ENCODE assay signal across 22 cellular contexts in genomic region chr20:8089668-8090067, GRCh38. TPM values are rescaled to one million over a fixed set of nuclear protein-coding genes. Genes with fewer than 3 reads are reported as not detected.
DNase-seq lines count a peak whose midpoint lies in the region; ATAC-seq, FAIRE-seq and TF ChIP-seq lines count a peak whose summit lies in the region.
"Had no signal": no experiment of that assay in that cellular context is flagged by ENCODE, and none has a peak within 500 bp of the region (broad histone marks: within the 10 kb centered on the region; RNA-seq: fewer than 3 reads in every experiment).

No MANE protein-coding gene starts in this region.

- no peaks in the 10 kb centered on the region for H3K79me2 ChIP-seq in hepatocyte

- H2AFZ ChIP-seq in hepatocyte (no peak overlapping the region), neuron (ENCODE audit: low read depth, low read length) (peak overlapping the region; percentile 9)
- H2AFZ ChIP-seq: GM23338 had no signal

- H3K4me1 ChIP-seq in cardiac muscle cell (ENCODE audit: low read depth) (no peaks in the 10 kb centered on the region), heart left ventricle (peaks cover 0 to 13% (median 5%) of the 10 kb centered on the region in 12 donors), hepatocyte (ENCODE audit: insufficient read depth) (peaks cover 10% of the 10 kb centered on the region), neuron (ENCODE audit: insufficient read depth, low read length) (peaks cover 4% of the 10 kb centered on the region)

- intact Hi-C loops in heart left ventricle (cut with DNase I): no loop called here

- no peaks in the 10 kb centered on the region for H4K20me1 ChIP-seq in hepatocyte (ENCODE audit: insufficient read depth, poor library complexity, severe bottlenecking)

- no peaks in the 10 kb centered on the region for H3K36me3 ChIP-seq in cardiac muscle cell
- no peaks in the 10 kb centered on the region for H3K36me3 ChIP-seq in heart left ventricle
- H3K36me3 ChIP-seq in hepatocyte (replicated peaks; ENCODE audit: insufficient read depth, low read depth): no peaks in the 10 kb centered on the region
- no peaks in the 10 kb centered on the region for H3K36me3 ChIP-seq in neuron (ENCODE audit: insufficient read depth, low read length)

- H3K4me2 ChIP-seq in hepatocyte: no peak overlapping the region
- H3K4me2 ChIP-seq: GM23338 had no signal

- no peak for TF ChIP-seq POLR2A in heart left ventricle (IDR thresholded peaks at IDR 0.05)

- TF ChIP-seq CTCF in cardiac muscle cell (IDR thresholded peaks at IDR 0.05; ENCODE audit: low read depth, low read length): no peak
- no peak for TF ChIP-seq CTCF in heart left ventricle (IDR thresholded peaks at IDR 0.05)
- no peak for TF ChIP-seq CTCF in hepatocyte (IDR thresholded peaks at IDR 0.05; ENCODE audit: poor library complexity)
- no peak for TF ChIP-seq CTCF in D721Med (IDR thresholded peaks at IDR 0.05; ENCODE audit: insufficient read depth, missing control alignments)

- no peak for ATAC-seq in heart left ventricle
- ATAC-seq: CD8-positive, alpha-beta T cell; GM23338; PC-3 had no signal

- H3K9me3 ChIP-seq in cardiac muscle cell (ENCODE audit: low read depth) (no peaks in the 10 kb centered on the region), heart left ventricle (peaks cover 0 to 4% (median 0%) of the 10 kb centered on the region in 12 donors), hepatocyte (ENCODE audit: low read depth) (no peaks in the 10 kb centered on the region), neuron (ENCODE audit: low read length) (no peaks in the 10 kb centered on the region)

- H3K27me3 ChIP-seq in cardiac muscle cell (no peaks in the 10 kb centered on the region), heart left ventricle (no peaks in the 10 kb centered on the region), hepatocyte (no peaks in the 10 kb centered on the region), neuron (ENCODE audit: insufficient read depth, low read length) (no peaks in the 10 kb centered on the region)

- H3K27ac ChIP-seq in cardiac muscle cell: no peak overlapping the region
- no peak overlapping the region for H3K27ac ChIP-seq in heart left ventricle
- no peak overlapping the region for H3K27ac ChIP-seq in hepatocyte

- DNase-seq in cardiac muscle cell (ENCODE audit: low read depth in 1 of 2, low spot score in 1 of 2) (peak; percentile 52 to 63), heart left ventricle (no peak), hepatocyte (ENCODE audit: low spot score) (peak; percentile 12), NOMO-1 treated with dmso at 0.1 percent for 144 hours (lab: John Stamatoyannopoulos, UW; ENCODE audit: unreplicated experiment) (no peak), D721Med (ENCODE audit: insufficient read length, low spot score) (no peak), RPMI8226 (no peak), HuH-7.5 (ENCODE audit: low spot score) (no peak)
- DNase-seq: AML-193; C1 segment of cervical spinal cord; CD8-positive, alpha-beta T cell; DMS153; HCEC 1CT; NCI-H1105 treated with DMSO at 0.1 percent for 48 hours; NCI-H2029 treated with DMSO at 0.1 percent for 48 hours; NCI-H345; NCI-H524; NCI-H774; PC-3 had no signal

- no peak overlapping the region for H3K4me3 ChIP-seq in cardiac muscle cell
- H3K4me3 ChIP-seq in heart left ventricle: no peak overlapping the region
- no peak overlapping the region for H3K4me3 ChIP-seq in hepatocyte
- H3K4me3 ChIP-seq in neuron (ENCODE audit: low read length): no peak overlapping the region
- H3K4me3 ChIP-seq: GM23338 had no signal

- 56 to 68% (median 65%) methylated on average over 5 of the region's 5 CpGs for WGBS in heart left ventricle, 4 donors
- WGBS in hepatocyte (ENCODE audit: low lambda C conversion rate, missing lambda C conversion rate): 55% methylated on average over 5 of the region's 5 CpGs

- no peak for FAIRE-seq in D721Med (lab: Jason Lieb, UNC)
- FAIRE-seq: GM12891 had no signal

- no peaks in the 10 kb centered on the region for H3K9me2 ChIP-seq in hepatocyte (replicated peaks; ENCODE audit: insufficient read depth)

RNA-seq across cellular contexts. Expression of gene PLCB1, which starts 42.4 kb away (rescaled TPM):
- 9.0 and 17.6 TPM in 2 replicates for total RNA-seq in cardiac muscle cell
- polyA plus RNA-seq in cardiac muscle cell: 8.0 and 13.1 TPM in 2 replicates
- 10 to 100 TPM in 3 of 9 donors, 1 to 10 TPM in 6; 4.0 to 12.1 (median 8.0) TPM for total RNA-seq in heart left ventricle
- 1 to 10 TPM; 2.5 to 3.1 TPM for polyA plus RNA-seq in heart left ventricle
- total RNA-seq in hepatocyte: 12.4 and 20.5 TPM in 2 replicates
- polyA plus RNA-seq in hepatocyte: 6.7 and 7.2 TPM in 2 replicates
- total RNA-seq: G401 had no signal

Comparison
In these comparisons a context has a peak if more than half of its experiments do, and no peak if none do; other contexts are left out.
1. DNase-seq: peak in cardiac muscle cell (2 of 2) and hepatocyte (single experiment); none in heart left ventricle (0 of 5), NOMO-1 treated with dmso at 0.1 percent for 144 hours (single experiment), D721Med (single experiment), RPMI8226 (single experiment) and HuH-7.5 (single experiment).